ENCODE assay signal across 1 cellular context in the genomic region with DNA sequence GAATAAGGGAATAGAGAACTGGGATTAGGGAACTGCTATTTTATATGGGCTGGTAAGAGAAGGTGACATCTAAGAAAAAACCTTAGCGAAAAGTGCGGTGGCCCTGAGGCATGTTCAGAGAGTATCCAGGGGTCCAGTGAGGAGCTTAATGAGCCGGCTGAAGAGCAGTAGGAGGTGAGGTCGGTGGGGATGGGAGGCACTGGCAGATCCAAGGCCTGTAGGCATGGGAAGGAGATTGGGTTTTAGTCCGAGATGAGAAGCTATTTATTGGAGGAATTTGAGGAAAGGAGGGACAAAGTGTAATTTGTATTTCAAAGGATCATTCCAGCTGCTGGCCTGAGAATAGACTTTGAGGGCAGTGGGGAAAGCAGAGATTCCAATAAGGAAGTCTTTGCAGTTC.
TF ChIP-seq lines count a peak whose summit lies in the region.

No MANE protein-coding gene starts in this region.

TF ChIP-seq in HepG2, 621 proteins besides CTCF, POLR2A, EP300 and RAD21 (continued from another document):
- TF ChIP-seq, protein P1, sequence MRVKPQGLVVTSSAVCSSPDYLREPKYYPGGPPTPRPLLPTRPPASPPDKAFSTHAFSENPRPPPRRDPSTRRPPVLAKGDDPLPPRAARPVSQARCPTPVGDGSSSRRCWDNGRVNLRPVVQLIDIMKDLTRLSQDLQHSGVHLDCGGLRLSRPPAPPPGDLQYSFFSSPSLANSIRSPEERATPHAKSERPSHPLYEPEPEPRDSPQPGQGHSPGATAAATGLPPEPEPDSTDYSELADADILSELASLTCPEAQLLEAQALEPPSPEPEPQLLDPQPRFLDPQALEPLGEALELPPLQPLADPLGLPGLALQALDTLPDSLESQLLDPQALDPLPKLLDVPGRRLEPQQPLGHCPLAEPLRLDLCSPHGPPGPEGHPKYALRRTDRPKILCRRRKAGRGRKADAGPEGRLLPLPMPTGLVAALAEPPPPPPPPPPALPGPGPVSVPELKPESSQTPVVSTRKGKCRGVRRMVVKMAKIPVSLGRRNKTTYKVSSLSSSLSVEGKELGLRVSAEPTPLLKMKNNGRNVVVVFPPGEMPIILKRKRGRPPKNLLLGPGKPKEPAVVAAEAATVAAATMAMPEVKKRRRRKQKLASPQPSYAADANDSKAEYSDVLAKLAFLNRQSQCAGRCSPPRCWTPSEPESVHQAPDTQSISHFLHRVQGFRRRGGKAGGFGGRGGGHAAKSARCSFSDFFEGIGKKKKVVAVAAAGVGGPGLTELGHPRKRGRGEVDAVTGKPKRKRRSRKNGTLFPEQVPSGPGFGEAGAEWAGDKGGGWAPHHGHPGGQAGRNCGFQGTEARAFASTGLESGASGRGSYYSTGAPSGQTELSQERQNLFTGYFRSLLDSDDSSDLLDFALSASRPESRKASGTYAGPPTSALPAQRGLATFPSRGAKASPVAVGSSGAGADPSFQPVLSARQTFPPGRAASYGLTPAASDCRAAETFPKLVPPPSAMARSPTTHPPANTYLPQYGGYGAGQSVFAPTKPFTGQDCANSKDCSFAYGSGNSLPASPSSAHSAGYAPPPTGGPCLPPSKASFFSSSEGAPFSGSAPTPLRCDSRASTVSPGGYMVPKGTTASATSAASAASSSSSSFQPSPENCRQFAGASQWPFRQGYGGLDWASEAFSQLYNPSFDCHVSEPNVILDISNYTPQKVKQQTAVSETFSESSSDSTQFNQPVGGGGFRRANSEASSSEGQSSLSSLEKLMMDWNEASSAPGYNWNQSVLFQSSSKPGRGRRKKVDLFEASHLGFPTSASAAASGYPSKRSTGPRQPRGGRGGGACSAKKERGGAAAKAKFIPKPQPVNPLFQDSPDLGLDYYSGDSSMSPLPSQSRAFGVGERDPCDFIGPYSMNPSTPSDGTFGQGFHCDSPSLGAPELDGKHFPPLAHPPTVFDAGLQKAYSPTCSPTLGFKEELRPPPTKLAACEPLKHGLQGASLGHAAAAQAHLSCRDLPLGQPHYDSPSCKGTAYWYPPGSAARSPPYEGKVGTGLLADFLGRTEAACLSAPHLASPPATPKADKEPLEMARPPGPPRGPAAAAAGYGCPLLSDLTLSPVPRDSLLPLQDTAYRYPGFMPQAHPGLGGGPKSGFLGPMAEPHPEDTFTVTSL (CRISPR knock-in tag; IDR thresholded peaks at IDR 0.05; ENCODE audit: borderline replicate concordance): no peak
- no peak for TF ChIP-seq ZKSCAN5 (CRISPR knock-in tag; IDR thresholded peaks at IDR 0.05)
TF ChIP-seq in HepG2: peak in this region for 1.
